Comparison of ENCODE assay signal across 8 cellular contexts in the genomic region with DNA sequence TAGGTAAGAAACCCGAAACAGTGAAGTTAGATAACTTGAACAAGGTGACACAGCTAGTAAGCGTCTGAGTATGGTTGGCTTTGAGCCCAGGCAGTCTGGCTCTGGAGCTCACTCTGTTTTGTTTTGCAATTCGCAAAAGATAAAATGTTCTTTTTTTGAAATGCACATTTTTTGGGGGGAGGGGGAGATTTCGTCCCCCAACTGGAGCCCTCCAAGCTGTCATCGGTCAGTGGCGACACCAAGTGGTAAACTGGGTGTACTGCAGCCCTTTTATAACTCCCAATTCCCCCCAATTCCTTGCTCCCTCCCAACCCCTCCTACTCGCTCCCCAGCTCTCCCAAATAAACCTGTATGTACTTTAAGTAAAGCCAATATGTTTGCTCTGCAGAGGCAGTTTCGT. TPM values are rescaled to one million over a fixed set of nuclear protein-coding genes. Genes with fewer than 3 reads are reported as not detected.
DNase-seq lines count a peak whose midpoint lies in the region; ATAC-seq and TF ChIP-seq lines count a peak whose summit lies in the region.

No MANE protein-coding gene starts in this region.

- no peaks in the 10 kb centered on the region for H3K79me1 ChIP-seq in mesenchymal stem cell (replicated peaks; ENCODE audit: low read length, poor library complexity, severe bottlenecking)

- H3K4me1 ChIP-seq in colonic mucosa (no peaks in the 10 kb centered on the region), mesenchymal stem cell (ENCODE audit: control insufficient read depth, insufficient read depth, low read depth, low read length) (no peaks in the 10 kb centered on the region)

- H2AFZ ChIP-seq in mesenchymal stem cell (ENCODE audit: low read depth, low read length), result no peak overlapping the region

- no peak overlapping the region for H2BK15ac ChIP-seq in mesenchymal stem cell (ENCODE audit: low read depth, poor library complexity, severe bottlenecking)

- no peak overlapping the region for H2BK12ac ChIP-seq in mesenchymal stem cell (ENCODE audit: low read length in 2 of 2)

- DNase-seq in AG08396 (ENCODE audit: low spot score), result peak; percentile 45
- peak; percentile 18 for DNase-seq in RKO (ENCODE audit: low spot score)
- DNase-seq in colonic mucosa, result peak; percentile 42
- peak; percentile 44 for DNase-seq in mesenchymal stem cell

- ATAC-seq in GM19395 (IDR thresholded peaks at IDR 0.05; ENCODE audit: unreplicated experiment), result no peak
- ATAC-seq in GM18498 (IDR thresholded peaks at IDR 0.05; ENCODE audit: unreplicated experiment), result no peak
- ATAC-seq in esophagus mucosa, result no peak

- no peak overlapping the region for H3K4ac ChIP-seq in mesenchymal stem cell (ENCODE audit: low read depth in 1 of 2, low read length in 2 of 2)

- WGBS in mesenchymal stem cell, result 96% methylated on average over 2 of the region's 8 CpGs

- H3K14ac ChIP-seq in mesenchymal stem cell (ENCODE audit: low read length in 2 of 2), result no peak overlapping the region

- no peaks in the 10 kb centered on the region for H3K9me3 ChIP-seq in colonic mucosa
- no peaks in the 10 kb centered on the region for H3K9me3 ChIP-seq in mesenchymal stem cell (ENCODE audit: control insufficient read depth, low read length)

- no peak overlapping the region for H3K9ac ChIP-seq in colonic mucosa (ENCODE audit: low read depth in 2 of 2, low read length in 2 of 2)
- no peak overlapping the region for H3K9ac ChIP-seq in mesenchymal stem cell (ENCODE audit: low read length)

- H3K36me3 ChIP-seq in colonic mucosa (no peaks in the 10 kb centered on the region), mesenchymal stem cell (ENCODE audit: control insufficient read depth in 1 of 2, insufficient read depth in 2 of 2, low read depth in 1 of 2, low read length in 2 of 2) (no peaks in the 10 kb centered on the region)

- H3K4me3 ChIP-seq in colonic mucosa (no peak overlapping the region), mesenchymal stem cell (ENCODE audit: insufficient read depth in 1 of 2, low read depth in 1 of 2, low read length in 2 of 2) (no peak overlapping the region)

- intact Hi-C loops in colonic mucosa (cut with DNase I), result loop anchor here (5.0 to 10.0 kb wide), 2 partner anchors 175 to 283 kb away; partner anchors contain the start of genes AKAP4 and CCNB3

- no peak overlapping the region for H2BK120ac ChIP-seq in mesenchymal stem cell (ENCODE audit: low read depth, low read length)

- no peak overlapping the region for H2BK5ac ChIP-seq in mesenchymal stem cell (ENCODE audit: low read depth, low read length, poor library complexity, severe bottlenecking)

- H3K23ac ChIP-seq in mesenchymal stem cell (ENCODE audit: low read length in 2 of 2), result no peak overlapping the region

- no peak overlapping the region for H3K18ac ChIP-seq in mesenchymal stem cell (ENCODE audit: low read depth in 1 of 2, low read length in 2 of 2)

- H3K27ac ChIP-seq in colonic mucosa (no peak overlapping the region), mesenchymal stem cell (ENCODE audit: low read length, poor library complexity, severe bottlenecking) (no peak overlapping the region)

- H3K27me3 ChIP-seq in colonic mucosa (no peaks in the 10 kb centered on the region), mesenchymal stem cell (ENCODE audit: control insufficient read depth in 1 of 2, insufficient read depth in 1 of 2, low read length in 2 of 2) (peaks cover 0 to 3% of the 10 kb centered on the region in 2 experiments)

- TF ChIP-seq CTCF in GM12872 (IDR thresholded peaks at IDR 0.05; ENCODE audit: insufficient read depth, low read depth, low read length), result peak; percentile 85
- peak; percentile 84 for TF ChIP-seq CTCF in colonic mucosa (IDR thresholded peaks at IDR 0.05)

- no peak overlapping the region for H2AK5ac ChIP-seq in mesenchymal stem cell (ENCODE audit: low read length, severe bottlenecking)

- H4K8ac ChIP-seq in mesenchymal stem cell (ENCODE audit: low read length), result no peak overlapping the region

- no peak overlapping the region for H4K91ac ChIP-seq in mesenchymal stem cell (ENCODE audit: low read length)

- no peak overlapping the region for H3K4me2 ChIP-seq in mesenchymal stem cell (ENCODE audit: low read length, poor library complexity, severe bottlenecking)

RNA-seq across cellular contexts. Expression of gene CLCN5, which starts 2.8 kb away (rescaled TPM):
- total RNA-seq in colonic mucosa, result 1 to 10 TPM; 9.7 to 10.0 TPM
- polyA plus RNA-seq in mesenchymal stem cell (2013, experiment 1 of 2), result 7.2 TPM
- polyA plus RNA-seq in mesenchymal stem cell (2013, experiment 2 of 2), result 7.0 TPM
- total RNA-seq in esophagus mucosa, result 5.8 TPM

RNA-seq across cellular contexts. Expression of gene USP27X, which starts 40.3 kb away (rescaled TPM):
- 1 to 10 TPM; 1.0 to 2.2 TPM for total RNA-seq in colonic mucosa
- polyA plus RNA-seq in mesenchymal stem cell (2013, experiment 1 of 2), result 4.4 TPM
- 4.5 TPM for polyA plus RNA-seq in mesenchymal stem cell (2013, experiment 2 of 2)
- 1.2 TPM for total RNA-seq in esophagus mucosa
